1 cellular context compared by ENCODE assay signal in genomic region chr19:37217855-37218591, GRCh38.
TF ChIP-seq lines count a peak whose summit lies in the region.

Gene ZNF383 (plus strand): TSS chr19:37218214. CDS start chr19:37230454, 12,240 bp downstream.

TF ChIP-seq in K562, 482 proteins besides CTCF, POLR2A, EP300 and RAD21 (continued from another document and continues in another):
- TF ChIP-seq CUX1 (CRISPR knock-in tag; IDR thresholded peaks at IDR 0.05) = no peak
- TF ChIP-seq GATA2 (CRISPR knock-in tag; IDR thresholded peaks at IDR 0.05) = no peak
- TF ChIP-seq RBM17 (IDR thresholded peaks at IDR 0.05; ENCODE audit: borderline replicate concordance, low read depth, low read length) = no peak
- TF ChIP-seq SMARCC2 (IDR thresholded peaks at IDR 0.05; ENCODE audit: low read depth) = no peak; the same call in 1 of the 2 replicates
- no peak for TF ChIP-seq CEBPZ (IDR thresholded peaks at IDR 0.05; ENCODE audit: borderline replicate concordance, low read depth, low read length)
- TF ChIP-seq ZNF318 (IDR thresholded peaks at IDR 0.05; ENCODE audit: borderline replicate concordance in 1 of 2, low read depth in 1 of 2) = no peak
- TF ChIP-seq BDP1 (IDR thresholded peaks at IDR 0.05; ENCODE audit: insufficient read depth, insufficient read length) = no peak
- no peak for TF ChIP-seq STAT5B (CRISPR knock-in tag; IDR thresholded peaks at IDR 0.05)
- TF ChIP-seq SAFB2 (IDR thresholded peaks at IDR 0.05; ENCODE audit: borderline replicate concordance, low read depth, low read length, severe bottlenecking) = no peak
- TF ChIP-seq ADNP (tag; IDR thresholded peaks at IDR 0.05) = no peak
- no peak for TF ChIP-seq HMG20A (CRISPR knock-in tag; conservative IDR thresholded peaks at IDR 0.05)
- TF ChIP-seq FOXJ2 (tag; IDR thresholded peaks at IDR 0.05) = peak; percentile 64; the same call in 1 of the 2 replicates
- TF ChIP-seq ZNF449 (CRISPR knock-in tag; IDR thresholded peaks at IDR 0.05) = no peak
- TF ChIP-seq SMAD3 (CRISPR knock-in tag; conservative IDR thresholded peaks at IDR 0.05) = no peak
- no peak for TF ChIP-seq MCM5 (IDR thresholded peaks at IDR 0.05; ENCODE audit: low read depth)
- peak; percentile 94 for TF ChIP-seq RBFOX2 (IDR thresholded peaks at IDR 0.05; ENCODE audit: low read depth, low read length)
- TF ChIP-seq ZNF407 (IDR thresholded peaks at IDR 0.05; ENCODE audit: low read depth) = no peak
- no peak; a peak in 1 of 4 replicates for TF ChIP-seq TRIM24 (IDR thresholded peaks at IDR 0.05)
- TF ChIP-seq KDM4B (IDR thresholded peaks at IDR 0.05; ENCODE audit: borderline replicate concordance in 2 of 2, low read depth in 1 of 2) = no peak
- 0 out of 2 replicates have a peak, but pooled peaks have one; percentile 37 for TF ChIP-seq KLF1 (tag; IDR thresholded peaks at IDR 0.05)
- TF ChIP-seq SMARCA4 (IDR thresholded peaks at IDR 0.05) = no peak
- TF ChIP-seq CBX5 (IDR thresholded peaks at IDR 0.05; ENCODE audit: borderline replicate concordance, low read depth) = no peak
- TF ChIP-seq CC2D1A (IDR thresholded peaks at IDR 0.05) = no peak
- TF ChIP-seq STAT5A (IDR thresholded peaks at IDR 0.05; ENCODE audit: borderline replicate concordance, low read length) = no peak; the same call in 1 of the 2 replicates
- no peak for TF ChIP-seq NCOR1 (IDR thresholded peaks at IDR 0.05)
- TF ChIP-seq ZNF785 (CRISPR knock-in tag; IDR thresholded peaks at IDR 0.05) = no peak
- no peak for TF ChIP-seq CBFB (CRISPR knock-in tag; IDR thresholded peaks at IDR 0.05)
- no peak for TF ChIP-seq ZBTB8A (IDR thresholded peaks at IDR 0.05; ENCODE audit: partially characterized antibody)
